9 cellular contexts compared by ENCODE assay signal in genomic region chr4:147786031-147786430, GRCh38.
DNase-seq lines count a peak whose midpoint lies in the region; ATAC-seq lines count a peak whose summit lies in the region.
"Had no signal": no experiment of that assay in that cellular context is flagged by ENCODE, and none has a peak within 500 bp of the region (broad histone marks: within the 10 kb centered on the region; RNA-seq: fewer than 3 reads in every experiment).

No MANE protein-coding gene starts in this region.

- intact Hi-C loops in dendritic cell treated with granulocyte-macrophage colony-stimulating factor and Interleukin-4, amounts not matched to agents 40 ng/mL and 50 ng/mL, for 4 days (cut with micrococcal nuclease) = loop anchor here (2.0 kb wide), 1 partner anchor 17 kb away; no protein-coding TSS in a partner anchor

- peak overlapping the region; percentile 88 for H3K27ac Mint-ChIP-seq in dendritic cell treated with granulocyte-macrophage colony-stimulating factor and Interleukin-4, amounts not matched to agents 40 ng/mL and 50 ng/mL, for 4 days

- peaks cover 27% of the 10 kb centered on the region for H3K36me3 Mint-ChIP-seq in dendritic cell treated with granulocyte-macrophage colony-stimulating factor and Interleukin-4, amounts not matched to agents 40 ng/mL and 50 ng/mL, for 4 days (ENCODE audit: low read depth)

- in situ Hi-C loops in KBM-7 (cut with MboI; ENCODE audit: low pct_unique_long_range_greater_than_20kb, low sequenced_read_pairs) = no loop called here

- H3K4me3 Mint-ChIP-seq in dendritic cell treated with granulocyte-macrophage colony-stimulating factor and Interleukin-4, amounts not matched to agents 40 ng/mL and 50 ng/mL, for 4 days = no peak overlapping the region

- ATAC-seq in GM18498 (IDR thresholded peaks at IDR 0.05; ENCODE audit: unreplicated experiment) = peak; percentile 84
- peak; percentile 68 for ATAC-seq in GM21381 (IDR thresholded peaks at IDR 0.05; ENCODE audit: unreplicated experiment)
- peak; percentile 96 for ATAC-seq in HG03342 (IDR thresholded peaks at IDR 0.05; ENCODE audit: unreplicated experiment)
- ATAC-seq: esophagus mucosa had no signal

- H3K9me3 Mint-ChIP-seq in dendritic cell treated with granulocyte-macrophage colony-stimulating factor and Interleukin-4, amounts not matched to agents 40 ng/mL and 50 ng/mL, for 4 days = no peaks in the 10 kb centered on the region

- DNase-seq in NCI-H2081 treated with DMSO at 0.1 percent for 48 hours (lab: John Stamatoyannopoulos, UW) = no peak
- no peak for DNase-seq in anterior cingulate cortex (lab: John Stamatoyannopoulos, UW)
- no peak for DNase-seq in KBM-7
- no peak for DNase-seq in NCI-H2227 treated with DMSO at 0.1 percent for 48 hours (lab: John Stamatoyannopoulos, UW)

- H3K27me3 Mint-ChIP-seq in dendritic cell treated with granulocyte-macrophage colony-stimulating factor and Interleukin-4, amounts not matched to agents 40 ng/mL and 50 ng/mL, for 4 days = no peaks in the 10 kb centered on the region

- peaks cover 61% of the 10 kb centered on the region for H3K4me1 Mint-ChIP-seq in dendritic cell treated with granulocyte-macrophage colony-stimulating factor and Interleukin-4, amounts not matched to agents 40 ng/mL and 50 ng/mL, for 4 days (ENCODE audit: low read depth)
